In the genomic region with DNA sequence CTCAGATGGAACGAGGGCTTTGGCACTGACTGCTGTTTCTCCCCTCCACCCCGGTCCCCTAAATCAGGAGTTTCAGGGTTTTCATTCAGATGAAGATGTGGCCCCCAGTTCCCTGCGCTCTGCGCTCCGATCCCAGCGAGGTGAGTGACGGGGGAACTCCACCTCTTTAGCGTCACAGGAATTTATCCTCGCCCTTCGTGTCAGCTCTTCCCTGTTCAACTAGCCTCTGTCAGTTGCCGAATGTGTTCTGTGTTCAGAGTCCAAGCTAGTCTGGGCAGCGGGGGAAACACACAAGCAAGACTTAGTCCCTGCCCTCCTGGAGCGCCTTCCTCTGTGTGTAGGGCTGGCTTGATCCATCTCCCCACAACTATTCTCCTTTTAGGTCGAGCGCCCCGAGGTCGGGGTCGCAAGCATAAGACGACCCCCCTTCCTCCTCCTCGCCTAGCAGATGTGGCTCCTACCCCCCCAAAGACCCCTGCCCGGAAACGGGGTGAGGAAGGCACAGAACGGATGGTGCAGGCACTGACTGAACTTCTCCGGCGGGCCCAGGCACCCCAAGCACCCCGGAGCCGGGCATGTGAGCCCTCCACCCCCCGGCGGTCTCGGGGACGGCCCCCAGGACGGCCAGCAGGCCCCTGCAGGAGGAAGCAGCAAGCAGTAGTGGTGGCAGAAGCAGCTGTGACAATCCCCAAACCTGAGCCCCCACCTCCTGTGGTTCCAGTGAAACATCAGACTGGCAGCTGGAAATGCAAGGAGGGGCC, we compare ENCODE assay signal across 9 cellular contexts. TPM values are rescaled to one million over a fixed set of nuclear protein-coding genes. Genes with fewer than 3 reads are reported as not detected.
A peak's percentile ranks its signal among the peaks of the same experiment; 100 is the strongest.
DNase-seq lines count a peak whose midpoint lies in the region; ATAC-seq, FAIRE-seq and TF ChIP-seq lines count a peak whose summit lies in the region.
"Had no signal": no experiment of that assay in that cellular context is flagged by ENCODE, and none has a peak within 500 bp of the region (broad histone marks: within the 10 kb centered on the region; RNA-seq: fewer than 3 reads in every experiment).

No MANE protein-coding gene starts in this region.

- peaks cover 45% of the 10 kb centered on the region for H3K79me2 ChIP-seq in keratinocyte (ENCODE audit: control insufficient read depth, insufficient read depth, low read length)

- peak overlapping the region; percentile 93 for H3K4me3 Mint-ChIP-seq in activated naive CD8-positive, alpha-beta T cell treated with anti-CD3 and anti-CD28 coated beads for 36 hours

- H3K36me3 ChIP-seq in keratinocyte (ENCODE audit: control insufficient read depth in 2 of 2, extremely low read depth in 1 of 2, insufficient read depth in 2 of 2, low read length in 2 of 2) (peaks cover 25 to 29% of the 10 kb centered on the region in 2 experiments), tibial artery (peaks cover 34 to 53% (median 43%) of the 10 kb centered on the region in 3 donors)

- H3K27me3 ChIP-seq in keratinocyte (ENCODE audit: control insufficient read depth, extremely low read depth, insufficient read depth, low read length) (no peaks in the 10 kb centered on the region), tibial artery (no peaks in the 10 kb centered on the region)

- no peak for ATAC-seq in Right ventricle myocardium inferior
- no peak for ATAC-seq in left cardiac atrium
- ATAC-seq in HG03045 (IDR thresholded peaks at IDR 0.05; ENCODE audit: unreplicated experiment): no peak

- no peaks in the 10 kb centered on the region for H3K9me3 Mint-ChIP-seq in activated naive CD8-positive, alpha-beta T cell treated with anti-CD3 and anti-CD28 coated beads for 36 hours

- H3K27ac ChIP-seq in keratinocyte (ENCODE audit: control insufficient read depth, insufficient read depth, low read length): no peak overlapping the region
- peak overlapping the region in 1 of 2 donors; percentile 77 for H3K27ac ChIP-seq in tibial artery

- H3K9me1 ChIP-seq in keratinocyte (ENCODE audit: control insufficient read depth, extremely low read depth, insufficient read depth, low read length): no peaks in the 10 kb centered on the region

- DNase-seq in Right ventricle myocardium inferior (ENCODE audit: missing footprints) (peak; percentile 45), left cardiac atrium (no peak), keratinocyte (ENCODE audit: low read depth, low spot score) (no peak), tibial artery (no peak), NCI-H82 treated with DMSO at 0.1 percent for 48 hours (lab: John Stamatoyannopoulos, UW; ENCODE audit: unreplicated experiment) (no peak), NCI-H748 (lab: John Stamatoyannopoulos, UW; ENCODE audit: unreplicated experiment) (no peak)
- no peak for DNase-seq in activated naive CD8-positive, alpha-beta T cell treated with anti-CD3 and anti-CD28 coated beads for 36 hours
- DNase-seq: NCI-H345 had no signal

- FAIRE-seq in keratinocyte (lab: Jason Lieb, UNC): no peak

- H3K27ac Mint-ChIP-seq in activated naive CD8-positive, alpha-beta T cell treated with anti-CD3 and anti-CD28 coated beads for 36 hours: peak overlapping the region; percentile 94

- peaks cover 66% of the 10 kb centered on the region for H3K36me3 Mint-ChIP-seq in activated naive CD8-positive, alpha-beta T cell treated with anti-CD3 and anti-CD28 coated beads for 36 hours

- H3K9me3 ChIP-seq in keratinocyte (ENCODE audit: control insufficient read depth, low read depth, low read length): no peaks in the 10 kb centered on the region
- H3K9me3 ChIP-seq in tibial artery: no peaks in the 10 kb centered on the region

- no peak for TF ChIP-seq CTCF in keratinocyte (optimal IDR thresholded peaks at IDR 0.05 in 1 of 3, IDR thresholded peaks at IDR 0.05 in 1 of 3, conservative IDR thresholded peaks at IDR 0.05 in 1 of 3; ENCODE audit: extremely low read depth in 1 of 3, insufficient read depth in 2 of 3, low read length in 3 of 3)
- TF ChIP-seq CTCF in tibial artery (IDR thresholded peaks at IDR 0.05): no peak

- H3K4me1 Mint-ChIP-seq in activated naive CD8-positive, alpha-beta T cell treated with anti-CD3 and anti-CD28 coated beads for 36 hours: peaks cover 33% of the 10 kb centered on the region

- peak overlapping the region; percentile 87 for H3K4me2 ChIP-seq in keratinocyte (ENCODE audit: control insufficient read depth, extremely low read depth, insufficient read depth, low read depth, low read length)

- H3K4me3 ChIP-seq in keratinocyte (ENCODE audit: control insufficient read depth in 2 of 3, extremely low read depth in 1 of 3, insufficient read depth in 2 of 3, low read depth in 1 of 3, low read length in 3 of 3): peak overlapping the region; percentile 78 to 92 (median 89)
- H3K4me3 ChIP-seq in tibial artery: peak overlapping the region; percentile 64 to 95

- H3K9ac ChIP-seq in keratinocyte (ENCODE audit: control insufficient read depth, extremely low read depth, insufficient read depth, low read length): peak overlapping the region; percentile 85

- peaks cover 4% of the 10 kb centered on the region for H4K20me1 ChIP-seq in keratinocyte (ENCODE audit: control insufficient read depth, extremely low read depth, insufficient read depth, low read length)

- H3K27me3 Mint-ChIP-seq in activated naive CD8-positive, alpha-beta T cell treated with anti-CD3 and anti-CD28 coated beads for 36 hours: peaks cover 16% of the 10 kb centered on the region

- dilution Hi-C loops in keratinocyte (cut with MboI; ENCODE audit: extremely low pct_ligation_motif_present, low sequenced_read_pairs): no loop called here

- intact Hi-C loops in Right ventricle myocardium inferior (cut with DNase I): no loop called here
- intact Hi-C loops in left cardiac atrium (cut with DNase I): loop anchor here (5.0 to 10.0 kb wide), 2 partner anchors 172 to 215 kb away; partner anchors contain the start of genes LRFN3 (in 1 of the 2) and TMEM147 (in 1 of the 2)
- intact Hi-C loops in tibial artery (cut with DNase I; ENCODE audit: low total_unique reads): loop anchor here (5.0 to 10.0 kb wide), 3 partner anchors 38 to 595 kb away; partner anchors contain the start of genes HSPB6, PROSER3 and TMEM147

- H3K4me1 ChIP-seq in keratinocyte (ENCODE audit: control insufficient read depth, extremely low read depth, insufficient read depth, low read length) (peaks cover 22% of the 10 kb centered on the region), tibial artery (peaks cover 0 to 36% (median 26%) of the 10 kb centered on the region in 4 donors)

- no peak overlapping the region for H2AFZ ChIP-seq in keratinocyte (ENCODE audit: control insufficient read depth, low read length)

RNA-seq across cellular contexts. Expression of gene KMT2B, which starts 1.8 kb away (rescaled TPM):
- total RNA-seq in Right ventricle myocardium inferior (12.7 TPM), left cardiac atrium (10 to 100 TPM; 15.4 to 17.1 TPM)
- 10 to 100 TPM; 42.2 to 45.5 TPM for total RNA-seq in activated naive CD8-positive, alpha-beta T cell treated with anti-CD3 and anti-CD28 coated beads for 36 hours
- 7.7 to 16.7 TPM (median 8.8 TPM) in 3 replicates for polyA plus RNA-seq in keratinocyte
- polyA plus RNA-seq in keratinocyte (2011; ENCODE audit: low read depth): 20.0 TPM
- polyA plus RNA-seq in keratinocyte (2011; cell fraction: cytosol; rRNA removed): 6.0 and 9.8 TPM in 2 replicates
- polyA plus RNA-seq in keratinocyte (2011; cell fraction: nucleus; rRNA removed): 60.5 and 69.0 TPM in 2 replicates
- polyA plus RNA-seq in keratinocyte (2012; ENCODE audit: low replicate concordance): 16.7 and 26.5 TPM in 2 replicates
- polyA minus RNA-seq in keratinocyte: 8.3 to 36.9 TPM (median 11.2 TPM) in 3 replicates
- 8.1 TPM for polyA minus RNA-seq in keratinocyte (2011; cell fraction: cytosol; rRNA and poly(A)+ RNA removed)
- polyA minus RNA-seq in keratinocyte (2011; cell fraction: nucleus; rRNA and poly(A)+ RNA removed): 13.8 and 24.3 TPM in 2 replicates

RNA-seq across cellular contexts. Expression of gene ZBTB32, which starts 15.2 kb away (rescaled TPM):
- not detected for total RNA-seq in Right ventricle myocardium inferior
- total RNA-seq in left cardiac atrium: not detected
- total RNA-seq in activated naive CD8-positive, alpha-beta T cell treated with anti-CD3 and anti-CD28 coated beads for 36 hours: 100 to 1,000 TPM; 220 to 238 TPM
- polyA plus RNA-seq in keratinocyte: not detected in 3 replicates
- not detected for polyA plus RNA-seq in keratinocyte (2011; ENCODE audit: low read depth)
- not detected in 2 replicates for polyA plus RNA-seq in keratinocyte (2011; cell fraction: cytosol; rRNA removed)
- polyA plus RNA-seq in keratinocyte (2011; cell fraction: nucleus; rRNA removed): not detected in 2 replicates
- 0.10 and 0.16 TPM in 2 replicates for polyA plus RNA-seq in keratinocyte (2012; ENCODE audit: low replicate concordance)
- not detected in 3 replicates for polyA minus RNA-seq in keratinocyte
- polyA minus RNA-seq in keratinocyte (2011; cell fraction: cytosol; rRNA and poly(A)+ RNA removed): not detected
- not detected in 2 replicates for polyA minus RNA-seq in keratinocyte (2011; cell fraction: nucleus; rRNA and poly(A)+ RNA removed)

RNA-seq across cellular contexts. Expression of gene IGFLR1, which starts 22.7 kb away (rescaled TPM):
- total RNA-seq in Right ventricle myocardium inferior (5.1 TPM), left cardiac atrium (1 to 10 TPM; 6.5 to 7.0 TPM)
- total RNA-seq in activated naive CD8-positive, alpha-beta T cell treated with anti-CD3 and anti-CD28 coated beads for 36 hours: 10 to 100 TPM; 79.2 to 80.6 TPM
- 0.27 to 1.2 TPM (median 0.34 TPM) in 3 replicates for polyA plus RNA-seq in keratinocyte
- polyA plus RNA-seq in keratinocyte (2011; ENCODE audit: low read depth): not detected
- 0.15 and 0.48 TPM in 2 replicates for polyA plus RNA-seq in keratinocyte (2011; cell fraction: cytosol; rRNA removed)
- 0.84 and 3.2 TPM in 2 replicates for polyA plus RNA-seq in keratinocyte (2011; cell fraction: nucleus; rRNA removed)
- polyA plus RNA-seq in keratinocyte (2012; ENCODE audit: low replicate concordance): 0.59 and 0.81 TPM in 2 replicates
- 0.96 to 7.2 TPM (median 2.7 TPM) in 3 replicates for polyA minus RNA-seq in keratinocyte
- polyA minus RNA-seq in keratinocyte (2011; cell fraction: cytosol; rRNA and poly(A)+ RNA removed): not detected
- 1.3 TPM in 1 of 2 replicates, not detected in the other for polyA minus RNA-seq in keratinocyte (2011; cell fraction: nucleus; rRNA and poly(A)+ RNA removed)

RNA-seq across cellular contexts. Expression of gene U2AF1L4, which starts 25.6 kb away (rescaled TPM):
- total RNA-seq in Right ventricle myocardium inferior (19.5 TPM), left cardiac atrium (10 to 100 TPM; 17.7 to 21.6 TPM)
- 10 to 100 TPM; 42.3 to 43.9 TPM for total RNA-seq in activated naive CD8-positive, alpha-beta T cell treated with anti-CD3 and anti-CD28 coated beads for 36 hours
- polyA plus RNA-seq in keratinocyte: 8.9 to 14.7 TPM (median 11.4 TPM) in 3 replicates
- 1.8 TPM for polyA plus RNA-seq in keratinocyte (2011; ENCODE audit: low read depth)
- polyA plus RNA-seq in keratinocyte (2011; cell fraction: cytosol; rRNA removed): 6.4 and 10.2 TPM in 2 replicates
- 27.2 and 32.1 TPM in 2 replicates for polyA plus RNA-seq in keratinocyte (2011; cell fraction: nucleus; rRNA removed)
- polyA plus RNA-seq in keratinocyte (2012; ENCODE audit: low replicate concordance): 9.0 and 12.1 TPM in 2 replicates
- polyA minus RNA-seq in keratinocyte: 4.3 to 8.7 TPM (median 8.3 TPM) in 3 replicates
- polyA minus RNA-seq in keratinocyte (2011; cell fraction: cytosol; rRNA and poly(A)+ RNA removed): 3.5 TPM
- 3.8 and 4.7 TPM in 2 replicates for polyA minus RNA-seq in keratinocyte (2011; cell fraction: nucleus; rRNA and poly(A)+ RNA removed)

RNA-seq across cellular contexts. Expression of gene PSENEN, which starts 25.9 kb away (rescaled TPM):
- total RNA-seq in Right ventricle myocardium inferior: 44.7 TPM
- 10 to 100 TPM; 41.7 to 46.6 TPM for total RNA-seq in left cardiac atrium
- total RNA-seq in activated naive CD8-positive, alpha-beta T cell treated with anti-CD3 and anti-CD28 coated beads for 36 hours: 10 to 100 TPM; 38.5 to 41.6 TPM
- polyA plus RNA-seq in keratinocyte: 36.2 to 53.8 TPM (median 49.7 TPM) in 3 replicates
- polyA plus RNA-seq in keratinocyte (2011; ENCODE audit: low read depth): 3.1 TPM
- 49.4 and 58.2 TPM in 2 replicates for polyA plus RNA-seq in keratinocyte (2011; cell fraction: cytosol; rRNA removed)
- polyA plus RNA-seq in keratinocyte (2011; cell fraction: nucleus; rRNA removed): 36.8 and 56.0 TPM in 2 replicates
- 70.6 and 72.7 TPM in 2 replicates for polyA plus RNA-seq in keratinocyte (2012; ENCODE audit: low replicate concordance)
- polyA minus RNA-seq in keratinocyte: 33.1 to 60.8 TPM (median 41.5 TPM) in 3 replicates
- polyA minus RNA-seq in keratinocyte (2011; cell fraction: cytosol; rRNA and poly(A)+ RNA removed): 14.2 TPM
- 13.9 and 15.4 TPM in 2 replicates for polyA minus RNA-seq in keratinocyte (2011; cell fraction: nucleus; rRNA and poly(A)+ RNA removed)

Comparison
In these comparisons a context has a peak if more than half of its experiments do, and no peak if none do; other contexts are left out.
1. RNA of gene ZBTB32, which starts 15.2 kb away (total RNA-seq): 220 to 238 TPM in activated naive CD8-positive, alpha-beta T cell treated with anti-CD3 and anti-CD28 coated beads for 36 hours; not detected in left cardiac atrium and not detected in Right ventricle myocardium inferior (single experiment); every median in the first group is over 100 times any median in the second.
2. RNA of gene IGFLR1, which starts 22.7 kb away (total RNA-seq): 79.2 to 80.6 TPM in activated naive CD8-positive, alpha-beta T cell treated with anti-CD3 and anti-CD28 coated beads for 36 hours; 6.5 to 7.0 TPM in left cardiac atrium and 5.1 TPM in Right ventricle myocardium inferior (single experiment); every median in the first group is over 10 times any median in the second.